Comparison of ENCODE assay signal across 18 cellular contexts in the genomic region with DNA sequence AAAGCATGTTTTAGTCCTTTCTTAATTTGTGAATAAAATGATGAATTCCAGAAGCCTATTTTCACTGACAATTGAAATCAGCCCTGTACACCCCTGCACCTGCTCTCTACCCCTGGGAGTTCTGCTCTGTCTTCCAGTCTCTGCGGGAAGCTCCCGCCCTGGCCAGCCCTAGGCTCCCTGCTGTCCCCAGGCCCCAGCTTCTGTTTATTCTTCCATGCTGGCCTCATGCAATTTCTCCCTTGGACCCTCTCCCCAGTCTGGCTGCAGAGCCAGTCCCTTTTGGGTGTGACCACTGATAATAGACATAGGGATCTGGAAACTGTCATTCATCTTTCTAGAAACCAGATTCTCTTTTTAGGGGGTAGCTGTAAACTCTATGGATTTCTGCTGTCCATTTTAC.
A peak's percentile ranks its signal among the peaks of the same experiment; 100 is the strongest.
DNase-seq lines count a peak whose midpoint lies in the region; TF ChIP-seq lines count a peak whose summit lies in the region.
"Had no signal": no experiment of that assay in that cellular context is flagged by ENCODE, and none has a peak within 500 bp of the region (broad histone marks: within the 10 kb centered on the region; RNA-seq: fewer than 3 reads in every experiment).

No MANE protein-coding gene starts in this region.

- H3K14ac ChIP-seq in neuronal stem cell (ENCODE audit: low read length), result no peak overlapping the region

- no peak overlapping the region for H4K8ac ChIP-seq in neuronal stem cell (ENCODE audit: low read depth, low read length)

- H3K23ac ChIP-seq in neuronal stem cell (ENCODE audit: low read depth, low read length, poor library complexity), result no peak overlapping the region

- DNase-seq in NCI-H2171 treated with DMSO at 0.1 percent for 48 hours (lab: John Stamatoyannopoulos, UW), result peak; percentile 31
- DNase-seq in NCI-H2171 (lab: John Stamatoyannopoulos, UW), result no peak
- peak; percentile 87 for DNase-seq in NCI-H146 treated with DMSO at 0.1 percent for 48 hours (lab: John Stamatoyannopoulos, UW; ENCODE audit: unreplicated experiment)
- DNase-seq in NCI-H69 (lab: John Stamatoyannopoulos, UW), result peak; percentile 80
- no peak for DNase-seq in neuronal stem cell (ENCODE audit: low spot score)
- no peak for DNase-seq in tibial artery
- DNase-seq in NCI-H187 (lab: John Stamatoyannopoulos, UW), result no peak
- no peak for DNase-seq in globus pallidus (ENCODE audit: low spot score)
- DNase-seq: C1 segment of cervical spinal cord, DMS153, EL, Karpas-422, MM.1S, NCI-H2227 treated with DMSO at 0.1 percent for 48 hours, SJCRH30, T-cell, T1000 had no signal

- H3K27ac ChIP-seq in neuronal stem cell (replicated peaks; ENCODE audit: low read length), result no peak overlapping the region
- no peak overlapping the region for H3K27ac ChIP-seq in tibial artery
- H3K27ac ChIP-seq: RWPE1, SJCRH30 had no signal

- H3K4me2 ChIP-seq in neuronal stem cell (ENCODE audit: insufficient read depth, low read length, poor library complexity, severe bottlenecking), result no peak overlapping the region

- no peak overlapping the region for H2BK15ac ChIP-seq in neuronal stem cell (ENCODE audit: low read length)

- no peak overlapping the region for H4K91ac ChIP-seq in neuronal stem cell (ENCODE audit: low read depth, low read length, poor library complexity)

- H2BK5ac ChIP-seq in neuronal stem cell (ENCODE audit: low read length), result no peak overlapping the region

- no peak overlapping the region for H2AK5ac ChIP-seq in neuronal stem cell (ENCODE audit: low read depth, low read length)

- H3K4me1 ChIP-seq in neuronal stem cell (ENCODE audit: control insufficient read depth in 2 of 2, insufficient read depth in 1 of 2, low read depth in 1 of 2, low read length in 2 of 2) (peaks cover 0 to 19% of the 10 kb centered on the region in 2 donors), tibial artery (no peaks in the 10 kb centered on the region)

- WGBS in neuronal stem cell (ENCODE audit: extremely low coverage in 2 of 2, insufficient read length in 2 of 2, insufficient replicate concordance in 1 of 2), 2 donors, result no CpG with 5 or more reads among the region's 2 CpGs

- H3K27me3 ChIP-seq in neuronal stem cell (ENCODE audit: control insufficient read depth in 3 of 3, insufficient read depth in 3 of 3, low read depth in 1 of 3, low read length in 3 of 3), result peaks cover 0 to 53% (median 0%) of the 10 kb centered on the region in 3 experiments
- peaks cover 0 to 54% of the 10 kb centered on the region in 2 donors for H3K27me3 ChIP-seq in tibial artery

- intact Hi-C loops in tibial artery (cut with DNase I; ENCODE audit: low total_unique reads), result no loop called here

- H2AFZ ChIP-seq in neuronal stem cell (ENCODE audit: low read length), result no peak overlapping the region

- H3K4ac ChIP-seq in neuronal stem cell (ENCODE audit: low read length), result no peak overlapping the region

- H3K9me3 ChIP-seq in neuronal stem cell (replicated peaks in 1 of 2; ENCODE audit: control insufficient read depth in 2 of 2, insufficient read depth in 1 of 2, low read depth in 1 of 2, low read length in 2 of 2), result no peaks in the 10 kb centered on the region
- no peaks in the 10 kb centered on the region for H3K9me3 ChIP-seq in tibial artery
- H3K9me3 ChIP-seq: SJCRH30 had no signal

- H3K4me3 ChIP-seq in neuronal stem cell (ENCODE audit: low read length in 2 of 2), result no peak overlapping the region
- H3K4me3 ChIP-seq in tibial artery, result no peak overlapping the region
- H3K4me3 ChIP-seq: SJCRH30 had no signal

- no peaks in the 10 kb centered on the region for H3K36me3 ChIP-seq in neuronal stem cell (replicated peaks in 1 of 2; ENCODE audit: control insufficient read depth in 2 of 2, insufficient read depth in 2 of 2, low read length in 2 of 2)
- no peaks in the 10 kb centered on the region for H3K36me3 ChIP-seq in tibial artery
- H3K36me3 ChIP-seq: SJCRH30 had no signal

- H2BK12ac ChIP-seq in neuronal stem cell (ENCODE audit: low read length), result no peak overlapping the region

- no peak overlapping the region for H2BK120ac ChIP-seq in neuronal stem cell (ENCODE audit: low read depth, low read length)

- H3K18ac ChIP-seq in neuronal stem cell (ENCODE audit: low read length), result peak overlapping the region; percentile 51

- no peak overlapping the region for H3K9ac ChIP-seq in neuronal stem cell (ENCODE audit: low read depth, low read length, poor library complexity)

- H3K79me1 ChIP-seq in neuronal stem cell (ENCODE audit: low read depth, low read length), result no peaks in the 10 kb centered on the region

- no peak for TF ChIP-seq CTCF in tibial artery (IDR thresholded peaks at IDR 0.05)

Comparison
In these comparisons a context has a peak if more than half of its experiments do, and no peak if none do; other contexts are left out.
1. DNase-seq: peak in NCI-H2171 treated with DMSO at 0.1 percent for 48 hours (single experiment), NCI-H146 treated with DMSO at 0.1 percent for 48 hours (single experiment) and NCI-H69 (single experiment); none in NCI-H2171 (single experiment), neuronal stem cell (single experiment), tibial artery (0 of 2), NCI-H187 (0 of 2) and globus pallidus (single experiment).